In genomic region chr6:46642928-46643751, GRCh38 we compare ENCODE assay signal across 24 cellular contexts. TPM values are rescaled to one million over a fixed set of nuclear protein-coding genes. Genes with fewer than 3 reads are reported as not detected.
A peak's percentile ranks its signal among the peaks of the same experiment; 100 is the strongest.
DNase-seq lines count a peak whose midpoint lies in the region; ATAC-seq, FAIRE-seq and TF ChIP-seq lines count a peak whose summit lies in the region.
"Had no signal": no experiment of that assay in that cellular context is flagged by ENCODE, and none has a peak within 500 bp of the region (broad histone marks: within the 10 kb centered on the region; RNA-seq: fewer than 3 reads in every experiment).

No MANE protein-coding gene starts in this region.

- no peak overlapping the region for H3K9ac ChIP-seq in K562 (ENCODE audit: insufficient read depth in 1 of 2, low read depth in 2 of 2, low read length in 2 of 2)

- no peak for TF ChIP-seq POLR2A in K562 (conservative IDR thresholded peaks at IDR 0.05)

- H3K4me1 ChIP-seq in OCI-LY7 (ENCODE audit: insufficient read depth, low read length, poor library complexity, severe bottlenecking) (peaks cover 86% of the 10 kb centered on the region), K562 (replicated peaks in 1 of 2; ENCODE audit: control insufficient read depth in 2 of 2, insufficient read depth in 2 of 2, low read length in 2 of 2) (no peaks in the 10 kb centered on the region)
- H3K4me1 ChIP-seq: HAP-1, tibial artery had no signal

- H3K9me1 ChIP-seq in K562 (ENCODE audit: control insufficient read depth, insufficient read depth, low read length) = no peaks in the 10 kb centered on the region

- peak overlapping the region; percentile 2 for H3K27ac Mint-ChIP-seq in activated naive CD4-positive, alpha-beta T cell treated with anti-CD3 and anti-CD28 coated beads, Interleukin-2, amount 50 U/mL, for 24 hours
- H3K27ac Mint-ChIP-seq in stimulated activated naive B cell treated with anti-CD40 and anti-IgM and Interleukin-4, amounts not matched to agents 10 μg/mL and 1 μg/mL and 100 μg/mL, for 72 hours = no peak overlapping the region
- H3K27ac Mint-ChIP-seq: stimulated activated memory B cell treated with anti-CD40 and anti-IgM and Interleukin-4, amounts not matched to agents 10 μg/mL and 1 μg/mL and 100 μg/mL, for 72 hours had no signal

- H3K9me3 ChIP-seq in OCI-LY7 (ENCODE audit: low read length) (peaks cover 33% of the 10 kb centered on the region; the same call in 1 of the 2 replicates), K562 (replicated peaks; ENCODE audit: control insufficient read depth, insufficient read depth, low read depth, low read length) (no peaks in the 10 kb centered on the region)
- H3K9me3 ChIP-seq: HAP-1, right lobe of liver, tibial artery had no signal

- CTCF ChIA-PET in OCI-LY7 (lab: Charles Lee; ENCODE audit: unreplicated experiment) (no interaction called here), K562 (lab: Yijun Ruan, JAX; ENCODE audit: low intra/inter-chr PET ratio) (no interaction called here)

- ATAC-seq in K562 = no peak
- peak; percentile 34 to 39 for ATAC-seq in stimulated activated naive B cell treated with anti-CD40 and anti-IgM and Interleukin-4, amounts not matched to agents 10 μg/mL and 1 μg/mL and 100 μg/mL, for 72 hours (replicated peaks)
- ATAC-seq in HG03565 (IDR thresholded peaks at IDR 0.05; ENCODE audit: unreplicated experiment) = no peak
- ATAC-seq: left cardiac atrium; naive thymus-derived CD8-positive, alpha-beta T cell; right lobe of liver; stimulated activated memory B cell treated with anti-CD40 and anti-IgM and Interleukin-4, amounts not matched to agents 10 μg/mL and 1 μg/mL and 100 μg/mL, for 72 hours had no signal

- TF ChIP-seq RAD21 in K562 (CRISPR knock-in tag; conservative IDR thresholded peaks at IDR 0.05 in 1 of 2, IDR thresholded peaks at IDR 0.05 in 1 of 2) = no peak

- peak; percentile 37 for FAIRE-seq in K562 (lab: Jason Lieb, UNC)
- FAIRE-seq: G401.6 had no signal

- DNase-seq in activated naive CD4-positive, alpha-beta T cell treated with anti-CD3 and anti-CD28 coated beads, Interleukin-2, amount 50 U/mL, for 16 hours = no peak
- DNase-seq in OCI-LY7 (ENCODE audit: low spot score) = peak; percentile 66
- no peak for DNase-seq in K562 (ENCODE audit: extremely low read depth in 1 of 4, low spot score in 3 of 4)
- DNase-seq in stimulated activated naive B cell treated with anti-CD40 and anti-IgM and Interleukin-4, amounts not matched to agents 10 μg/mL and 1 μg/mL and 100 μg/mL, for 72 hours = no peak
- DNase-seq in DMS 273 treated with DMSO at 0.1 percent for 48 hours (lab: John Stamatoyannopoulos, UW) = no peak
- no peak for DNase-seq in NCI-H1694 (lab: John Stamatoyannopoulos, UW)
- DNase-seq: activated CD4-positive, alpha-beta T cell treated with anti-CD3 and anti-CD28 coated beads, Interleukin-2, amount 50 U/mL, for 48 hours; left cardiac atrium; naive thymus-derived CD8-positive, alpha-beta T cell; NCI-H1105 treated with DMSO at 0.1 percent for 48 hours; NCI-H2107; NCI-H510A treated with DMSO at 0.1 percent for 48 hours; right lobe of liver; SHP77 treated with DMSO at 0.1 percent for 48 hours; stimulated activated CD4-positive, alpha-beta T cell treated with anti-CD3 and anti-CD28 coated beads, Interleukin-15, amount 100 ng/mL, for 24 hours; tibial artery had no signal

- H3K4me3 Mint-ChIP-seq in activated naive CD4-positive, alpha-beta T cell treated with anti-CD3 and anti-CD28 coated beads, Interleukin-2, amount 50 U/mL, for 24 hours = no peak overlapping the region
- no peak overlapping the region for H3K4me3 Mint-ChIP-seq in stimulated activated naive B cell treated with anti-CD40 and anti-IgM and Interleukin-4, amounts not matched to agents 10 μg/mL and 1 μg/mL and 100 μg/mL, for 72 hours
- H3K4me3 Mint-ChIP-seq: naive thymus-derived CD8-positive, alpha-beta T cell; stimulated activated memory B cell treated with anti-CD40 and anti-IgM and Interleukin-4, amounts not matched to agents 10 μg/mL and 1 μg/mL and 100 μg/mL, for 72 hours had no signal

- H3K27me3 ChIP-seq in K562 (ENCODE audit: control insufficient read depth in 2 of 2, insufficient read depth in 2 of 2, low read length in 2 of 2) = no peaks in the 10 kb centered on the region
- H3K27me3 ChIP-seq: right lobe of liver, tibial artery had no signal

- peaks cover 3% of the 10 kb centered on the region for H3K9me3 Mint-ChIP-seq in activated naive CD4-positive, alpha-beta T cell treated with anti-CD3 and anti-CD28 coated beads, Interleukin-2, amount 50 U/mL, for 24 hours
- H3K9me3 Mint-ChIP-seq in stimulated activated naive B cell treated with anti-CD40 and anti-IgM and Interleukin-4, amounts not matched to agents 10 μg/mL and 1 μg/mL and 100 μg/mL, for 72 hours = peaks cover 2 to 4% of the 10 kb centered on the region in 2 donors

- H3K27me3 Mint-ChIP-seq in activated naive CD4-positive, alpha-beta T cell treated with anti-CD3 and anti-CD28 coated beads, Interleukin-2, amount 50 U/mL, for 24 hours = peaks cover 19% of the 10 kb centered on the region
- peaks cover 15 to 26% of the 10 kb centered on the region in 2 donors for H3K27me3 Mint-ChIP-seq in stimulated activated naive B cell treated with anti-CD40 and anti-IgM and Interleukin-4, amounts not matched to agents 10 μg/mL and 1 μg/mL and 100 μg/mL, for 72 hours

- BruUV-seq in OCI-LY7 (replicated peaks; lab: Mats Ljungman, UMichigan) (no TSS peak), K562 (replicated peaks; lab: Mats Ljungman, UMichigan) (no TSS peak)

- TF ChIP-seq EP300 in K562 (IDR thresholded peaks at IDR 0.05; ENCODE audit: low read length) = no peak

- no peaks in the 10 kb centered on the region for H3K36me3 Mint-ChIP-seq in activated naive CD4-positive, alpha-beta T cell treated with anti-CD3 and anti-CD28 coated beads, Interleukin-2, amount 50 U/mL, for 24 hours
- H3K36me3 Mint-ChIP-seq in stimulated activated naive B cell treated with anti-CD40 and anti-IgM and Interleukin-4, amounts not matched to agents 10 μg/mL and 1 μg/mL and 100 μg/mL, for 72 hours = no peaks in the 10 kb centered on the region
- H3K36me3 Mint-ChIP-seq: stimulated activated memory B cell treated with anti-CD40 and anti-IgM and Interleukin-4, amounts not matched to agents 10 μg/mL and 1 μg/mL and 100 μg/mL, for 72 hours had no signal

- TF ChIP-seq CTCF in OCI-LY7 (conservative IDR thresholded peaks at IDR 0.05; ENCODE audit: low read length) (no peak), K562 (IDR thresholded peaks at IDR 0.05 in 2 of 3, conservative IDR thresholded peaks at IDR 0.05 in 1 of 3; ENCODE audit: insufficient read depth in 2 of 3, low read depth in 1 of 3, low read length in 3 of 3) (no peak)

- H4K20me1 ChIP-seq in OCI-LY7 (ENCODE audit: insufficient read depth, low read length) (no peaks in the 10 kb centered on the region), K562 (replicated peaks; ENCODE audit: control insufficient read depth, insufficient read depth, low read length) (no peaks in the 10 kb centered on the region)

- H3K4me3 ChIP-seq in OCI-LY7 (ENCODE audit: low read depth, low read length, poor library complexity, severe bottlenecking) (peak overlapping the region; percentile 50), K562 (no peak overlapping the region)
- H3K4me3 ChIP-seq: HAP-1, right lobe of liver, tibial artery had no signal

- POLR2A ChIA-PET in OCI-LY7 (lab: Charles Lee) = interaction anchor here (0.5 to 4.4 kb wide), 5 partner anchors 8 to 80 kb away, joined by 3 to 21 read pairs (median 8); partner anchors contain the start of genes CYP39A1 and SLC25A27
- POLR2A ChIA-PET in K562 (lab: Yijun Ruan, JAX) = no interaction called here

- peaks cover 95% of the 10 kb centered on the region for H3K79me2 ChIP-seq in OCI-LY7 (ENCODE audit: insufficient read depth, low read depth, low read length)
- H3K79me2 ChIP-seq in K562 (ENCODE audit: control insufficient read depth, insufficient read depth, low read length) = no peaks in the 10 kb centered on the region

- H3K4me2 ChIP-seq in OCI-LY7 (ENCODE audit: low read length) (peak overlapping the region; percentile 67), K562 (ENCODE audit: insufficient read depth, low read length) (no peak overlapping the region)

- H3K27ac ChIP-seq in OCI-LY7 (ENCODE audit: low read depth, low read length, poor library complexity, severe bottlenecking) = peak overlapping the region; percentile 91
- H3K27ac ChIP-seq in K562 (ENCODE audit: extremely low read depth, low read depth, low read length) = no peak overlapping the region
- H3K27ac ChIP-seq: C4-2B, right lobe of liver, tibial artery had no signal

- H3K36me3 ChIP-seq in OCI-LY7 (ENCODE audit: insufficient read depth, low read length) (peaks cover 37% of the 10 kb centered on the region), K562 (ENCODE audit: control insufficient read depth, insufficient read depth, low read length) (no peaks in the 10 kb centered on the region; the same call in 2 of the 3 replicates)
- H3K36me3 ChIP-seq: HAP-1, right lobe of liver, tibial artery had no signal

- peaks cover 5% of the 10 kb centered on the region for H3K4me1 Mint-ChIP-seq in activated naive CD4-positive, alpha-beta T cell treated with anti-CD3 and anti-CD28 coated beads, Interleukin-2, amount 50 U/mL, for 24 hours
- H3K4me1 Mint-ChIP-seq in stimulated activated naive B cell treated with anti-CD40 and anti-IgM and Interleukin-4, amounts not matched to agents 10 μg/mL and 1 μg/mL and 100 μg/mL, for 72 hours = no peaks in the 10 kb centered on the region
- H3K4me1 Mint-ChIP-seq: naive thymus-derived CD8-positive, alpha-beta T cell had no signal

- H2AFZ ChIP-seq in OCI-LY7 (ENCODE audit: low read length) (peak overlapping the region; percentile 23; the same call in 1 of the 2 replicates), K562 (ENCODE audit: low read depth, low read length) (no peak overlapping the region)

- WGBS in K562 (ENCODE audit: insufficient coverage, low coverage, missing lambda C conversion rate) = 1% methylated on average over 4 of the region's 4 CpGs

- intact Hi-C loops in OCI-LY7 (cut with micrococcal nuclease; ENCODE audit: unreplicated experiment) = no loop called here
- intact Hi-C loops in K562 (cut with micrococcal nuclease) = no loop called here

- in situ Hi-C loops in K562 (cut with MboI) = no loop called here

- H3K9me2 ChIP-seq in OCI-LY7 (ENCODE audit: insufficient read depth, low read length) = no peaks in the 10 kb centered on the region

RNA-seq across cellular contexts. Expression of gene CYP39A1, which starts 9.5 kb away (rescaled TPM):
- 13.4 and 15.4 TPM in 2 replicates for total RNA-seq in OCI-LY7 (2014; rRNA removed; shearing (Covaris generic))
- total RNA-seq in OCI-LY7 (2022) (22.6 and 24.5 TPM in 2 replicates), K562 (2014; rRNA removed) (not detected in 2 replicates), K562 (2014; rRNA removed; fragmentation: Illumina TruSeq; extraction: Trizol) (not detected in 2 replicates), K562 (2015; rRNA removed; fragmentation: Illumina TruSeq; extraction: Trizol) (not detected in 2 replicates), K562 (2021) (not detected in 2 replicates)
- total RNA-seq in K562 (2011; cell fraction: chromatin; rRNA removed; ENCODE audit: low replicate concordance) = not detected in 2 replicates
- total RNA-seq in K562 (2011; cell fraction: nucleolus; rRNA removed) = not detected in 2 replicates
- not detected in 2 replicates for total RNA-seq in K562 (2011; cell fraction: nucleoplasm; rRNA removed)
- polyA plus RNA-seq in K562 (2011; rRNA removed) (not detected in 2 replicates), K562 (2014; fragmentation: Illumina TruSeq; extraction: Trizol) (not detected in 2 replicates), K562 (2014; fragmentation: Nextera tagmentation; extraction: Ambion mirVana) (not detected), K562 (2014; rRNA removed) (not detected in 2 replicates)
- polyA plus RNA-seq in K562 (2011; cell fraction: cytosol; rRNA removed) = not detected in 2 replicates
- not detected in 2 replicates for polyA plus RNA-seq in K562 (2011; cell fraction: nucleus; rRNA removed)
- not detected in 2 replicates for polyA plus RNA-seq in K562 (2012)
- polyA minus RNA-seq in K562 (2011; rRNA and poly(A)+ RNA removed) = not detected in 2 replicates
- polyA minus RNA-seq in K562 (2011; cell fraction: cytosol; rRNA and poly(A)+ RNA removed) = not detected in 2 replicates
- polyA minus RNA-seq in K562 (2011; cell fraction: nucleus; rRNA and poly(A)+ RNA removed) = not detected in 2 replicates
- total RNA-seq: naive thymus-derived CD8-positive, alpha-beta T cell; T-helper 1 cell treated with Interleukin-12 subunit alpha and Interleukin-12 subunit beta and Interleukin-4 antibody, amounts not matched to agents 30 ng/mL and 1 ng/mL, for 36 hours had no signal
- polyA plus RNA-seq: AG04450; naive thymus-derived CD8-positive, alpha-beta T cell had no signal

RNA-seq across cellular contexts. Expression of gene SLC25A27, which starts 9.6 kb away (rescaled TPM):
- total RNA-seq in OCI-LY7 (2014; rRNA removed; shearing (Covaris generic)) = 155 and 175 TPM in 2 replicates
- total RNA-seq in OCI-LY7 (2022) (157 and 203 TPM in 2 replicates), K562 (2014; rRNA removed) (not detected in 2 replicates), K562 (2014; rRNA removed; fragmentation: Illumina TruSeq; extraction: Trizol) (not detected in 2 replicates), K562 (2015; rRNA removed; fragmentation: Illumina TruSeq; extraction: Trizol) (not detected in 2 replicates), K562 (2021) (not detected in 2 replicates)
- total RNA-seq in K562 (2011; cell fraction: chromatin; rRNA removed; ENCODE audit: low replicate concordance) = 0.55 TPM in 1 of 2 replicates, not detected in the other
- total RNA-seq in K562 (2011; cell fraction: nucleolus; rRNA removed) = not detected in 2 replicates
- 2.8 TPM in 1 of 2 replicates, not detected in the other for total RNA-seq in K562 (2011; cell fraction: nucleoplasm; rRNA removed)
- polyA plus RNA-seq in K562 (2011; rRNA removed) (not detected in 2 replicates), K562 (2014; fragmentation: Illumina TruSeq; extraction: Trizol) (not detected in 2 replicates), K562 (2014; fragmentation: Nextera tagmentation; extraction: Ambion mirVana) (not detected), K562 (2014; rRNA removed) (0.69 TPM in 1 of 2 replicates, not detected in the other)
- polyA plus RNA-seq in K562 (2011; cell fraction: cytosol; rRNA removed) = not detected in 2 replicates
- polyA plus RNA-seq in K562 (2011; cell fraction: nucleus; rRNA removed) = 0.35 TPM in 1 of 2 replicates, not detected in the other
- not detected in 2 replicates for polyA plus RNA-seq in K562 (2012)
- polyA minus RNA-seq in K562 (2011; rRNA and poly(A)+ RNA removed) = not detected in 2 replicates
- polyA minus RNA-seq in K562 (2011; cell fraction: cytosol; rRNA and poly(A)+ RNA removed) = not detected in 2 replicates
- polyA minus RNA-seq in K562 (2011; cell fraction: nucleus; rRNA and poly(A)+ RNA removed) = not detected in 2 replicates
- total RNA-seq: T-helper 1 cell treated with Interleukin-12 subunit alpha and Interleukin-12 subunit beta and Interleukin-4 antibody, amounts not matched to agents 30 ng/mL and 1 ng/mL, for 36 hours had no signal
- polyA plus RNA-seq: naive thymus-derived CD8-positive, alpha-beta T cell had no signal

RNA-seq across cellular contexts. Expression of gene TDRD6, which starts 44.5 kb away (rescaled TPM):
- 3.5 and 4.6 TPM in 2 replicates for total RNA-seq in OCI-LY7 (2014; rRNA removed; shearing (Covaris generic))
- total RNA-seq in OCI-LY7 (2022) = 4.0 and 4.5 TPM in 2 replicates
- 0.14 TPM in 1 of 2 replicates, not detected in the other for total RNA-seq in K562 (2011; cell fraction: chromatin; rRNA removed; ENCODE audit: low replicate concordance)
- 0.13 and 0.17 TPM in 2 replicates for total RNA-seq in K562 (2011; cell fraction: nucleolus; rRNA removed)
- 0.15 TPM in 1 of 2 replicates, not detected in the other for total RNA-seq in K562 (2011; cell fraction: nucleoplasm; rRNA removed)
- total RNA-seq in K562 (2014; rRNA removed) = under 0.01 and 0.04 TPM in 2 replicates
- 0.10 and 0.15 TPM in 2 replicates for total RNA-seq in K562 (2014; rRNA removed; fragmentation: Illumina TruSeq; extraction: Trizol)
- total RNA-seq in K562 (2015; rRNA removed; fragmentation: Illumina TruSeq; extraction: Trizol) = 0.14 and 0.19 TPM in 2 replicates
- 0.11 and 0.22 TPM in 2 replicates for total RNA-seq in K562 (2021)
- polyA plus RNA-seq in K562 (2011; rRNA removed) = 0.01 and 0.21 TPM in 2 replicates
- 0.06 TPM in 1 of 2 replicates, not detected in the other for polyA plus RNA-seq in K562 (2011; cell fraction: cytosol; rRNA removed)
- polyA plus RNA-seq in K562 (2011; cell fraction: nucleus; rRNA removed) = not detected in 2 replicates
- 0.03 and 0.53 TPM in 2 replicates for polyA plus RNA-seq in K562 (2012)
- polyA plus RNA-seq in K562 (2014; fragmentation: Illumina TruSeq; extraction: Trizol) = 0.03 and 0.13 TPM in 2 replicates
- under 1 TPM in 1 of 2 experiments, not detected in 1; 0.04 TPM for polyA plus RNA-seq in K562 (2014; fragmentation: Nextera tagmentation; extraction: Ambion mirVana)
- 0.53 TPM in 1 of 2 replicates, not detected in the other for polyA plus RNA-seq in K562 (2014; rRNA removed)
- polyA minus RNA-seq in K562 (2011; rRNA and poly(A)+ RNA removed) = 0.15 and 0.18 TPM in 2 replicates
- not detected in 2 replicates for polyA minus RNA-seq in K562 (2011; cell fraction: cytosol; rRNA and poly(A)+ RNA removed)
- under 0.01 TPM in 1 of 2 replicates, not detected in the other for polyA minus RNA-seq in K562 (2011; cell fraction: nucleus; rRNA and poly(A)+ RNA removed)
- total RNA-seq: T-helper 1 cell treated with Interleukin-12 subunit alpha and Interleukin-12 subunit beta and Interleukin-4 antibody, amounts not matched to agents 30 ng/mL and 1 ng/mL, for 36 hours had no signal
- polyA plus RNA-seq: AG04450; naive thymus-derived CD8-positive, alpha-beta T cell had no signal

Comparison
In these comparisons a context has a peak if more than half of its experiments do, and no peak if none do; other contexts are left out.
1. ATAC-seq: peak in stimulated activated naive B cell treated with anti-CD40 and anti-IgM and Interleukin-4, amounts not matched to agents 10 μg/mL and 1 μg/mL and 100 μg/mL, for 72 hours (2 of 2); none in K562 (single experiment) and HG03565 (single experiment).
2. RNA of gene CYP39A1, which starts 9.5 kb away (total RNA-seq): 13.4 to 24.5 TPM in OCI-LY7; not detected in K562; every median in the first group is over 10 times any median in the second.
3. RNA of gene SLC25A27, which starts 9.6 kb away (total RNA-seq): 155 to 203 TPM in OCI-LY7; 0.55 to 2.8 TPM in K562; every median in the first group is over 10 times any median in the second.